Comparison of ENCODE assay signal across 16 cellular contexts in the genomic region with DNA sequence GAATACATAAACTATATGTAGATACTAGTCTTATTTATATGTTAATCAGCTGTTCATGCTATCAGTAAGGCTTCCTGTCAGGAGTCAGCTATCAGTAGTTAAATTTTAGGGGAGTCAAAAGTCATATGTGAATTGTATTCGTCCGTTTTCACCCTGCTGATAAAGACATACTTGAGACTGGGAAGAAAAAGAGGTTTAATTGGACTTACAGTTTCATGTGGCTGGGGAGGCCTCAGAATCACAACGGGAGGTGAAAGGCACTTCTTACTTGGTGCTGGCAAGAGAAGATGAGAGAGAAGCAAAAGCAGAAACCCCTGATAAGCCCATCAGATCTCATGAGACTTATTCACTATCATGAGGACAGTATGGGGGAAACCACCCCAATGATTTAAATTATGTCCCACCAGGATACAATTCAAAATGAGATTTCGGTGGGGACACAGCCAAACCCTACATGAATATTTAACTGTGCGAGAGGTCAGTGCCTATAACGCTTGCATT.
"Had no signal": no experiment of that assay in that cellular context is flagged by ENCODE, and none has a peak within 500 bp of the region (broad histone marks: within the 10 kb centered on the region; RNA-seq: fewer than 3 reads in every experiment).

No MANE protein-coding gene starts in this region.

- H3K4me3 ChIP-seq: colonic mucosa, esophagus squamous epithelium, spleen, thyroid gland had no signal

- H3K27me3 Mint-ChIP-seq: activated CD4-positive, alpha-beta memory T cell treated with anti-CD3 and anti-CD28 coated beads, Interleukin-2, amount 10 ng/mL, durations not matched to agents 7 days and 5 days; activated T-cell treated with anti-CD3 and anti-CD28 coated beads, Interleukin-2, amount 50 U/mL, for 24 hours; central memory CD8-positive, alpha-beta T cell; naive thymus-derived CD4-positive, alpha-beta T cell had no signal

- ATAC-seq: naive thymus-derived CD4-positive, alpha-beta T cell had no signal

- H3K36me3 Mint-ChIP-seq: naive thymus-derived CD4-positive, alpha-beta T cell had no signal

- H3K27me3 ChIP-seq: colonic mucosa, esophagus squamous epithelium, spleen, thyroid gland had no signal

- H3K27ac Mint-ChIP-seq: activated CD4-positive, alpha-beta memory T cell treated with anti-CD3 and anti-CD28 coated beads, Interleukin-2, amount 10 ng/mL, durations not matched to agents 7 days and 5 days; activated T-cell treated with anti-CD3 and anti-CD28 coated beads, Interleukin-2, amount 50 U/mL, for 24 hours; naive thymus-derived CD4-positive, alpha-beta T cell had no signal

- H3K36me3 ChIP-seq: colonic mucosa, esophagus squamous epithelium, spleen, thyroid gland had no signal

- H3K4me1 ChIP-seq: colonic mucosa, thyroid gland had no signal

- DNase-seq: activated CD4-positive, alpha-beta memory T cell treated with anti-CD3 and anti-CD28 coated beads, Interleukin-2, amount 10 ng/mL, durations not matched to agents 7 days and 5 days; activated CD4-positive, alpha-beta T cell treated with anti-CD3 and anti-CD28 coated beads for 48 hours; activated CD4-positive, CD25-positive, alpha-beta regulatory T cell; activated effector memory CD4-positive, alpha-beta T cell treated with Interleukin-2 at 50 U/mL for 16 hours; activated naive CD4-positive, alpha-beta T cell treated with anti-CD3 and anti-CD28 coated beads, Interleukin-2, amount 50 U/mL, for 16 hours; activated T-cell treated with anti-CD3 and anti-CD28 coated beads, Interleukin-2, amount 50 U/mL, for 24 hours; aorta; colonic mucosa; esophagus squamous epithelium; mesenchymal stem cell; naive thymus-derived CD4-positive, alpha-beta T cell; retina; spleen; stimulated activated naive CD4-positive, alpha-beta T cell; thyroid gland had no signal

- H3K9me3 Mint-ChIP-seq: activated CD4-positive, alpha-beta memory T cell treated with anti-CD3 and anti-CD28 coated beads, Interleukin-2, amount 10 ng/mL, durations not matched to agents 7 days and 5 days; activated T-cell treated with anti-CD3 and anti-CD28 coated beads, Interleukin-2, amount 50 U/mL, for 24 hours; central memory CD8-positive, alpha-beta T cell; naive thymus-derived CD4-positive, alpha-beta T cell had no signal

- H3K4me3 Mint-ChIP-seq: activated CD4-positive, alpha-beta memory T cell treated with anti-CD3 and anti-CD28 coated beads, Interleukin-2, amount 10 ng/mL, durations not matched to agents 7 days and 5 days; activated T-cell treated with anti-CD3 and anti-CD28 coated beads, Interleukin-2, amount 50 U/mL, for 24 hours; central memory CD8-positive, alpha-beta T cell; naive thymus-derived CD4-positive, alpha-beta T cell had no signal

- H3K9me3 ChIP-seq: colonic mucosa, esophagus squamous epithelium, spleen, thyroid gland had no signal

- H3K27ac ChIP-seq: colonic mucosa, esophagus squamous epithelium, spleen, thyroid gland had no signal
